ENCODE assay signal across 20 cellular contexts in genomic region chr5:127409923-127410675, GRCh38.
A peak's percentile ranks its signal among the peaks of the same experiment; 100 is the strongest.
DNase-seq lines count a peak whose midpoint lies in the region; ATAC-seq and TF ChIP-seq lines count a peak whose summit lies in the region.
"Had no signal": no experiment of that assay in that cellular context is flagged by ENCODE, and none has a peak within 500 bp of the region (broad histone marks: within the 10 kb centered on the region; RNA-seq: fewer than 3 reads in every experiment).

No MANE protein-coding gene starts in this region.

- peak overlapping the region in 1 of 2 donors; percentile 53 for H3K9ac ChIP-seq in liver (ENCODE audit: low read depth in 1 of 2, low read length in 2 of 2)

- no peaks in the 10 kb centered on the region for H3K9me3 ChIP-seq in PC-9 (ENCODE audit: insufficient read depth, low read depth)
- no peaks in the 10 kb centered on the region for H3K9me3 ChIP-seq in liver (ENCODE audit: control insufficient read depth in 4 of 4, low read length in 3 of 4)
- no peaks in the 10 kb centered on the region for H3K9me3 ChIP-seq in thyroid gland
- H3K9me3 ChIP-seq: esophagus muscularis mucosa, HAP-1, prostate gland had no signal

- no peak for TF ChIP-seq POLR2A in thyroid gland (IDR thresholded peaks at IDR 0.05)

- no peaks in the 10 kb centered on the region for H3K9me2 ChIP-seq in PC-9 (ENCODE audit: insufficient read depth)

- H3K36me3 Mint-ChIP-seq in activated naive CD4-positive, alpha-beta T cell treated with anti-CD3 and anti-CD28 coated beads, Interleukin-2, amount 50 U/mL, for 72 hours: no peaks in the 10 kb centered on the region
- H3K36me3 Mint-ChIP-seq: CD14-positive monocyte had no signal

- no peak overlapping the region for H3K27ac ChIP-seq in PC-9
- H3K27ac ChIP-seq in liver (ENCODE audit: low read depth in 1 of 2, low read length in 2 of 2): peak overlapping the region; percentile 81 to 89
- peak overlapping the region in 2 of 3 donors; percentile 52 to 84 for H3K27ac ChIP-seq in thyroid gland
- H3K27ac ChIP-seq: 22Rv1, esophagus muscularis mucosa, prostate gland had no signal

- no peak overlapping the region for H3K27ac Mint-ChIP-seq in activated naive CD4-positive, alpha-beta T cell treated with anti-CD3 and anti-CD28 coated beads, Interleukin-2, amount 50 U/mL, for 72 hours
- H3K27ac Mint-ChIP-seq: activated naive CD4-positive, alpha-beta T cell treated with anti-CD3 and anti-CD28 coated beads for 36 hours; CD14-positive monocyte had no signal

- H3F3A ChIP-seq in PC-9 (ENCODE audit: insufficient read depth, low read depth): no peaks in the 10 kb centered on the region

- BruUV-seq in PC-9 (replicated peaks; lab: Mats Ljungman, UMichigan): no TSS peak

- no peak for TF ChIP-seq RAD21 in liver (IDR thresholded peaks at IDR 0.05)

- no peak for TF ChIP-seq CTCF in PC-9 (conservative IDR thresholded peaks at IDR 0.05)
- TF ChIP-seq CTCF in liver (IDR thresholded peaks at IDR 0.05; ENCODE audit: low read depth, low read length, missing input control): no peak
- no peak for TF ChIP-seq CTCF in thyroid gland (IDR thresholded peaks at IDR 0.05)

- CTCF ChIA-PET in PC-9 (lab: Charles Lee): interaction anchor here (0.6 kb wide), 1 partner anchor 337 kb away, joined by 3 read pairs; no protein-coding TSS in a partner anchor

- intact Hi-C loops in PC-9 (cut with micrococcal nuclease; ENCODE audit: unreplicated experiment) (no loop called here), thyroid gland (cut with DNase I) (no loop called here)

- no peak overlapping the region for H3K4me3 ChIP-seq in PC-9
- H3K4me3 ChIP-seq in liver (ENCODE audit: low read depth in 1 of 3, low read length in 3 of 3): peak overlapping the region; percentile 43 to 67 (median 49)
- no peak overlapping the region for H3K4me3 ChIP-seq in thyroid gland (replicated peaks in 1 of 3)
- H3K4me3 ChIP-seq: esophagus muscularis mucosa, HAP-1, prostate gland had no signal

- H3K9me3 Mint-ChIP-seq in activated naive CD4-positive, alpha-beta T cell treated with anti-CD3 and anti-CD28 coated beads, Interleukin-2, amount 50 U/mL, for 72 hours: no peaks in the 10 kb centered on the region
- H3K9me3 Mint-ChIP-seq: activated naive CD4-positive, alpha-beta T cell treated with anti-CD3 and anti-CD28 coated beads for 36 hours; CD14-positive monocyte had no signal

- 0 out of 2 replicates have a peak overlapping the region, but pooled peaks have one; percentile 63 for H2AFZ ChIP-seq in PC-9

- no peaks in the 10 kb centered on the region for H3K79me2 ChIP-seq in PC-9 (ENCODE audit: low read depth)

- 65% methylated on average over 15 of the region's 15 CpGs for WGBS in liver
- 84 to 92% methylated on average over 15 of the region's 15 CpGs for WGBS in thyroid gland, 2 donors

- H3K4me2 ChIP-seq in PC-9: peak overlapping the region; percentile 45

- POLR2A ChIA-PET in PC-9 (lab: Charles Lee; ENCODE audit: unreplicated experiment): interaction anchor here (0.5 kb wide), 1 partner anchor 414 kb away, joined by 3 read pairs; no protein-coding TSS in a partner anchor

- no peaks in the 10 kb centered on the region for H3K4me1 ChIP-seq in PC-9 (replicated peaks; ENCODE audit: insufficient read depth)
- H3K4me1 ChIP-seq in liver (ENCODE audit: control insufficient read depth in 4 of 4, insufficient read depth in 4 of 4, low read length in 3 of 4): peaks cover 0 to 13% (median 3%) of the 10 kb centered on the region in 4 donors
- peaks cover 4 to 13% of the 10 kb centered on the region in 2 donors for H3K4me1 ChIP-seq in thyroid gland
- H3K4me1 ChIP-seq: HAP-1, prostate gland had no signal

- H3K36me3 ChIP-seq in PC-9 (ENCODE audit: low read depth): no peaks in the 10 kb centered on the region
- H3K36me3 ChIP-seq in liver (ENCODE audit: control insufficient read depth in 4 of 4, insufficient read depth in 3 of 4, low read depth in 1 of 4, low read length in 3 of 4): no peaks in the 10 kb centered on the region
- no peaks in the 10 kb centered on the region for H3K36me3 ChIP-seq in thyroid gland
- H3K36me3 ChIP-seq: esophagus muscularis mucosa, HAP-1, prostate gland had no signal

- ATAC-seq in GM21381 (IDR thresholded peaks at IDR 0.05; ENCODE audit: unreplicated experiment): no peak
- ATAC-seq in activated naive CD4-positive, alpha-beta T cell treated with anti-CD3 and anti-CD28 coated beads, Interleukin-2, amount 50 U/mL, for 72 hours: no peak

- H3K27me3 ChIP-seq in PC-9 (ENCODE audit: insufficient read depth, low read depth) (no peaks in the 10 kb centered on the region), liver (ENCODE audit: control insufficient read depth in 4 of 4, insufficient read depth in 4 of 4, low read length in 3 of 4) (no peaks in the 10 kb centered on the region), thyroid gland (no peaks in the 10 kb centered on the region)
- H3K27me3 ChIP-seq: esophagus muscularis mucosa had no signal

- DNase-seq in NCI-H748 (lab: John Stamatoyannopoulos, UW; ENCODE audit: unreplicated experiment) (peak; percentile 31), NCI-H748 treated with DMSO at 0.1 percent for 48 hours (lab: John Stamatoyannopoulos, UW) (no peak), PC-9 (no peak), thyroid gland (no peak), D341Med (ENCODE audit: low spot score) (no peak)
- no peak for DNase-seq in activated naive CD4-positive, alpha-beta T cell treated with anti-CD3 and anti-CD28 coated beads, Interleukin-2, amount 50 U/mL, for 72 hours (ENCODE audit: low spot score in 2 of 2)
- DNase-seq: activated CD8-positive, alpha-beta memory T cell treated with anti-CD3 and anti-CD28 coated beads, Interleukin-2, amount 50 U/mL, for 48 hours; activated naive CD4-positive, alpha-beta T cell treated with anti-CD3 and anti-CD28 coated beads for 36 hours; DMS53; left cardiac atrium; NCI-H1417 treated with DMSO at 0.1 percent for 48 hours; NCI-H2227 treated with DMSO at 0.1 percent for 48 hours; SHP77 treated with DMSO at 0.1 percent for 48 hours had no signal

- H4K20me1 ChIP-seq in PC-9 (ENCODE audit: insufficient read depth): no peaks in the 10 kb centered on the region

TF ChIP-seq in liver, 16 proteins besides CTCF, POLR2A, EP300 and RAD21:
- TF ChIP-seq FOXA1 (IDR thresholded peaks at IDR 0.05) (no peak), RXRA (IDR thresholded peaks at IDR 0.05) (no peak), ZBTB33 (IDR thresholded peaks at IDR 0.05) (no peak), SP1 (IDR thresholded peaks at IDR 0.05) (no peak), EGR1 (IDR thresholded peaks at IDR 0.05; ENCODE audit: low read depth in 2 of 2) (no peak), MAX (IDR thresholded peaks at IDR 0.05) (peak; percentile 68), JUND (IDR thresholded peaks at IDR 0.05) (no peak), REST (IDR thresholded peaks at IDR 0.05) (no peak), FOXA2 (IDR thresholded peaks at IDR 0.05) (peak; percentile 17), NR2F2 (IDR thresholded peaks at IDR 0.05) (no peak), YY1 (IDR thresholded peaks at IDR 0.05) (no peak), HNF4G (IDR thresholded peaks at IDR 0.05) (no peak), GABPA (IDR thresholded peaks at IDR 0.05 in 1 of 2, conservative IDR thresholded peaks at IDR 0.05 in 1 of 2) (no peak), ATF3 (IDR thresholded peaks at IDR 0.05) (no peak), TAF1 (conservative IDR thresholded peaks at IDR 0.05) (peak; percentile 4), HNF4A (conservative IDR thresholded peaks at IDR 0.05) (no peak)

Comparison
In these comparisons a context has a peak if more than half of its experiments do, and no peak if none do; other contexts are left out.
1. H3K4me3 ChIP-seq: peak in liver (3 of 3); none in PC-9 (single experiment) and thyroid gland (0 of 3).